12 cellular contexts compared by ENCODE assay signal in genomic region chr10:102604379-102604960, GRCh38. TPM values are rescaled to one million over a fixed set of nuclear protein-coding genes. Genes with fewer than 3 reads are reported as not detected.
DNase-seq lines count a peak whose midpoint lies in the region; FAIRE-seq and TF ChIP-seq lines count a peak whose summit lies in the region.
"Had no signal": no experiment of that assay in that cellular context is flagged by ENCODE, and none has a peak within 500 bp of the region (broad histone marks: within the 10 kb centered on the region; RNA-seq: fewer than 3 reads in every experiment).

No MANE protein-coding gene starts in this region.

- H3K4me1 ChIP-seq in OCI-LY3 (ENCODE audit: low read length) = peaks cover 8% of the 10 kb centered on the region
- H3K4me1 ChIP-seq in endothelial cell of umbilical vein (ENCODE audit: control insufficient read depth, extremely low read depth, insufficient read depth, low read length) = peaks cover 46% of the 10 kb centered on the region
- H3K4me1 ChIP-seq: Peyer's patch, prostate gland had no signal

- POLR2A ChIA-PET in endothelial cell of umbilical vein (lab: Charles Lee) = interaction anchor here (0.6 to 1.6 kb wide), 3 partner anchors 16 to 37 kb away, joined by 3 to 19 read pairs (median 3); no protein-coding TSS in a partner anchor

- TF ChIP-seq POLR2A in endothelial cell of umbilical vein (IDR thresholded peaks at IDR 0.05; ENCODE audit: low read depth, low read length) = no peak

- peak overlapping the region; percentile 91 for H3K27ac Mint-ChIP-seq in nephron progenitor cell
- H3K27ac Mint-ChIP-seq: activated T-cell treated with anti-CD3 and anti-CD28 coated beads, Interleukin-2, amount 50 U/mL, for 72 hours had no signal

- H3K27me3 ChIP-seq in OCI-LY3 (ENCODE audit: low read depth, low read length) (no peaks in the 10 kb centered on the region), endothelial cell of umbilical vein (ENCODE audit: control insufficient read depth in 2 of 2, insufficient read depth in 2 of 2, low read length in 2 of 2) (no peaks in the 10 kb centered on the region)
- H3K27me3 ChIP-seq: Peyer's patch had no signal

- H2AFZ ChIP-seq in OCI-LY3 (ENCODE audit: low read depth, low read length) (no peak overlapping the region), endothelial cell of umbilical vein (ENCODE audit: low read depth, low read length) (no peak overlapping the region)

- FAIRE-seq in endothelial cell of umbilical vein (lab: Jason Lieb, UNC) = peak; percentile 98

- no peaks in the 10 kb centered on the region for H3K9me1 ChIP-seq in endothelial cell of umbilical vein (replicated peaks; ENCODE audit: control insufficient read depth, extremely low read depth, insufficient read depth, low read length)

- TF ChIP-seq CTCF in OCI-LY3 (IDR thresholded peaks at IDR 0.05; ENCODE audit: low read depth, low read length) = no peak
- TF ChIP-seq CTCF in endothelial cell of umbilical vein (IDR thresholded peaks at IDR 0.05; ENCODE audit: extremely low read depth in 1 of 2, insufficient read depth in 1 of 2, low read depth in 1 of 2, low read length in 2 of 2) = no peak
- TF ChIP-seq CTCF in nephron progenitor cell (IDR thresholded peaks at IDR 0.05) = no peak

- no TSS peak for BruUV-seq in endothelial cell of umbilical vein (replicated peaks; lab: Mats Ljungman, UMichigan)

- peaks cover 42% of the 10 kb centered on the region for H3K4me1 Mint-ChIP-seq in nephron progenitor cell

- H3K27ac ChIP-seq in OCI-LY3 (ENCODE audit: low read length) (no peak overlapping the region), endothelial cell of umbilical vein (ENCODE audit: insufficient read depth, low read depth, low read length) (peak overlapping the region; percentile 78)
- H3K27ac ChIP-seq: prostate gland had no signal

- dilution Hi-C loops in endothelial cell of umbilical vein (cut with MboI; ENCODE audit: extremely low pct_ligation_motif_present, low sequenced_read_pairs) = no loop called here

- peaks cover 16% of the 10 kb centered on the region for H3K36me3 Mint-ChIP-seq in nephron progenitor cell (ENCODE audit: low read depth)

- intact Hi-C loops in endothelial cell of umbilical vein (cut with micrococcal nuclease) = loop anchor here (1.0 kb wide), 1 partner anchor 8 kb away; no protein-coding TSS in a partner anchor

- H3K9ac ChIP-seq in OCI-LY3 (ENCODE audit: low read length) = no peak overlapping the region
- H3K9ac ChIP-seq in endothelial cell of umbilical vein (replicated peaks; ENCODE audit: extremely low read depth, insufficient read depth, low read length) = peak overlapping the region; percentile 38

- in situ Hi-C loops in Caki2 (cut with HindIII; ENCODE audit: low pct_unique_long_range_greater_than_20kb, low sequenced_read_pairs) = no loop called here

- no peaks in the 10 kb centered on the region for H3K27me3 Mint-ChIP-seq in nephron progenitor cell (ENCODE audit: low read depth, poor library complexity)

- H3K9me3 Mint-ChIP-seq in nephron progenitor cell = no peaks in the 10 kb centered on the region
- H3K9me3 Mint-ChIP-seq: activated T-cell treated with anti-CD3 and anti-CD28 coated beads, Interleukin-2, amount 50 U/mL, for 72 hours had no signal

- CTCF ChIA-PET in endothelial cell of umbilical vein (lab: Charles Lee) = interaction anchor here (0.9 to 2.7 kb wide), 14 partner anchors 9 to 100 kb away, joined by 3 to 9 read pairs (median 5); partner anchors contain the start of genes SUFU and TRIM8

- H4K20me1 ChIP-seq in OCI-LY3 (ENCODE audit: insufficient read depth, low read length) (no peaks in the 10 kb centered on the region), endothelial cell of umbilical vein (replicated peaks; ENCODE audit: control insufficient read depth, extremely low read depth, insufficient read depth, low read length) (no peaks in the 10 kb centered on the region)

- H3K9me3 ChIP-seq in OCI-LY3 (ENCODE audit: insufficient read depth, low read length) (no peaks in the 10 kb centered on the region), endothelial cell of umbilical vein (replicated peaks; ENCODE audit: control insufficient read depth, insufficient read depth, low read length) (no peaks in the 10 kb centered on the region)
- H3K9me3 ChIP-seq: Peyer's patch, prostate gland had no signal

- H3K4me2 ChIP-seq in OCI-LY3 (ENCODE audit: low read length) (peak overlapping the region; percentile 6; the same call in 1 of the 2 replicates), endothelial cell of umbilical vein (ENCODE audit: insufficient read depth, low read length) (peak overlapping the region; percentile 44)

- H3K4me3 ChIP-seq in OCI-LY3 (ENCODE audit: low read length) (no peak overlapping the region), endothelial cell of umbilical vein (replicated peaks in 1 of 3; ENCODE audit: insufficient read depth in 1 of 3, low read depth in 1 of 3, low read length in 3 of 3) (no peak overlapping the region)
- H3K4me3 ChIP-seq: Peyer's patch, prostate gland had no signal

- DNase-seq in Caki2 (ENCODE audit: low read depth) (peak; percentile 45), endothelial cell of umbilical vein (ENCODE audit: low read depth, low spot score) (peak; percentile 86), nephron progenitor cell (no peak), NCI-H446 treated with DMSO at 0.1 percent for 48 hours (lab: John Stamatoyannopoulos, UW) (no peak), NCI-H1092 treated with DMSO at 0.1 percent for 48 hours (lab: John Stamatoyannopoulos, UW) (no peak), NCI-H748 (lab: John Stamatoyannopoulos, UW; ENCODE audit: unreplicated experiment) (no peak)
- DNase-seq in activated CD4-positive, alpha-beta T cell treated with anti-CD3 and anti-CD28 coated beads for 48 hours = no peak
- DNase-seq: activated T-cell treated with anti-CD3 and anti-CD28 coated beads, Interleukin-2, amount 50 U/mL, for 72 hours; DMS 273 treated with DMSO at 0.1 percent for 48 hours; Peyer's patch had no signal

- H3K36me3 ChIP-seq in OCI-LY3 (replicated peaks; ENCODE audit: low read depth, low read length) (no peaks in the 10 kb centered on the region), endothelial cell of umbilical vein (ENCODE audit: control insufficient read depth in 2 of 2, extremely low read depth in 1 of 2, insufficient read depth in 2 of 2, low read length in 2 of 2) (peaks cover 0 to 2% of the 10 kb centered on the region in 2 experiments)
- H3K36me3 ChIP-seq: prostate gland had no signal

- no peak overlapping the region for H3K4me3 Mint-ChIP-seq in nephron progenitor cell
- H3K4me3 Mint-ChIP-seq: activated T-cell treated with anti-CD3 and anti-CD28 coated beads, Interleukin-2, amount 50 U/mL, for 72 hours had no signal

- no peaks in the 10 kb centered on the region for H3K79me2 ChIP-seq in OCI-LY3 (ENCODE audit: low read length)
- H3K79me2 ChIP-seq in endothelial cell of umbilical vein (ENCODE audit: control insufficient read depth, insufficient read depth, low read length) = no peaks in the 10 kb centered on the region

TF ChIP-seq in endothelial cell of umbilical vein, 7 proteins besides CTCF, POLR2A, EP300 and RAD21:
- TF ChIP-seq, protein P1, sequence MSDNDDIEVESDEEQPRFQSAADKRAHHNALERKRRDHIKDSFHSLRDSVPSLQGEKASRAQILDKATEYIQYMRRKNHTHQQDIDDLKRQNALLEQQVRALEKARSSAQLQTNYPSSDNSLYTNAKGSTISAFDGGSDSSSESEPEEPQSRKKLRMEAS (IDR thresholded peaks at IDR 0.05; ENCODE audit: insufficient read depth, insufficient read length) = no peak
- TF ChIP-seq GATA2 (IDR thresholded peaks at IDR 0.05; ENCODE audit: insufficient read depth, insufficient read length, low read depth, low read length) (peak; percentile 65), EZH2 (IDR thresholded peaks at IDR 0.05; ENCODE audit: borderline replicate concordance, low read depth, low read length, severe bottlenecking) (no peak), JUN (IDR thresholded peaks at IDR 0.05; ENCODE audit: borderline replicate concordance, insufficient read depth, insufficient read length, low read depth) (peak; percentile 92), POLR2AphosphoS5 (IDR thresholded peaks at IDR 0.05; ENCODE audit: insufficient read depth, low read depth, low read length) (peak; percentile 82), FOS (IDR thresholded peaks at IDR 0.05; ENCODE audit: borderline replicate concordance, insufficient read depth, low read length) (peak; percentile 97), MYC (IDR thresholded peaks at IDR 0.05; ENCODE audit: low read depth, low read length) (no peak)

RNA-seq across cellular contexts. Expression of gene TRIM8, which starts 39.8 kb away (rescaled TPM):
- total RNA-seq in Caki2 (2014; rRNA removed; shearing (Covaris generic); ENCODE audit: low replicate concordance) = 69.2 and 73.4 TPM in 2 replicates
- 108 and 114 TPM in 2 replicates for total RNA-seq in endothelial cell of umbilical vein
- polyA plus RNA-seq in endothelial cell of umbilical vein = 74.1 and 77.2 TPM in 2 replicates
- polyA plus RNA-seq in endothelial cell of umbilical vein (2011; cell fraction: cytosol; rRNA removed) = 88.7 and 106 TPM in 2 replicates
- polyA plus RNA-seq in endothelial cell of umbilical vein (2011; cell fraction: nucleus; rRNA removed) = 74.2 and 76.4 TPM in 2 replicates
- polyA plus RNA-seq in endothelial cell of umbilical vein (2012) = 154 and 159 TPM in 2 replicates
- 45.9 and 64.0 TPM in 2 replicates for polyA minus RNA-seq in endothelial cell of umbilical vein
- 17.6 TPM for polyA minus RNA-seq in endothelial cell of umbilical vein (2011; cell fraction: cytosol; rRNA and poly(A)+ RNA removed)
- 26.3 and 40.0 TPM in 2 replicates for polyA minus RNA-seq in endothelial cell of umbilical vein (2011; cell fraction: nucleus; rRNA and poly(A)+ RNA removed)

Comparison
In these comparisons a context has a peak if more than half of its experiments do, and no peak if none do; other contexts are left out.
1. DNase-seq: peak in Caki2 (single experiment) and endothelial cell of umbilical vein (single experiment); none in nephron progenitor cell (single experiment), NCI-H446 treated with DMSO at 0.1 percent for 48 hours (single experiment), NCI-H1092 treated with DMSO at 0.1 percent for 48 hours (single experiment), NCI-H748 (single experiment) and activated CD4-positive, alpha-beta T cell treated with anti-CD3 and anti-CD28 coated beads for 48 hours (single experiment).